ENCODE assay signal across 13 cellular contexts in the genomic region with DNA sequence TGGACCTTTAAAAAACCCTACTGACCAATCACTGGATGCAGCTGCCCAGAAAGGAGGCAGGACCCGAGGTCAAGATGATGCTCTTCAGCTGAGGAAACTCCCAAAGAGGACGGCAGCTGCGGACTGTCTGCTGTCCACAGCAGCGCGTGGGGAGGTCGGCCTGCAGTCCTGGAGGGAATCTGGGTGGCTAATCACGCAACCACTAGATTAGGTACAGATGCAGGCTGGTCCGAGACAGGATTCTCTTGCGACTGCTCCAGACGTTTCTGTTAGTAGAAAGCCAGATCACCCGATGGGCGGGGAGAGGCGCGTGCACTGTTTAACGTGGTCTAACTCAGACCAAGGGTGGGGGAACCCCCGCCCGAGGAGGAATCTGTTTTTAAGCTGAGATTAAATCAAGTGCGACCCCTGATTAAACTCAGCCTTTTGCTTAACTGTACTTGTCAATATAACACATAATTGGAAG. TPM values are rescaled to one million over a fixed set of nuclear protein-coding genes. Genes with fewer than 3 reads are reported as not detected.
DNase-seq lines count a peak whose midpoint lies in the region; ATAC-seq and TF ChIP-seq lines count a peak whose summit lies in the region.
"Had no signal": no experiment of that assay in that cellular context is flagged by ENCODE, and none has a peak within 500 bp of the region (broad histone marks: within the 10 kb centered on the region; RNA-seq: fewer than 3 reads in every experiment).

No MANE protein-coding gene starts in this region.

- peaks cover 7 to 22% of the 10 kb centered on the region in 2 donors for H3K27me3 Mint-ChIP-seq in CD8-positive, alpha-beta memory T cell
- H3K27me3 Mint-ChIP-seq in MCF 10A (ENCODE audit: insufficient read depth, unreplicated experiment) = peaks cover 23% of the 10 kb centered on the region

- BruUV-seq in MCF 10A (replicated peaks; lab: Mats Ljungman, UMichigan) = no TSS peak

- no peaks in the 10 kb centered on the region for H3K9me3 ChIP-seq in right atrium auricular region
- peaks cover 17% of the 10 kb centered on the region for H3K9me3 ChIP-seq in adipocyte (ENCODE audit: control insufficient read depth, low read length)
- no peaks in the 10 kb centered on the region for H3K9me3 ChIP-seq in hepatocyte (ENCODE audit: low read depth)
- no peaks in the 10 kb centered on the region for H3K9me3 ChIP-seq in vagina
- H3K9me3 ChIP-seq in CD8-positive, alpha-beta memory T cell (ENCODE audit: low read length) = no peaks in the 10 kb centered on the region

- H3K36me3 Mint-ChIP-seq in CD8-positive, alpha-beta memory T cell = no peaks in the 10 kb centered on the region
- H3K36me3 Mint-ChIP-seq in MCF 10A (ENCODE audit: insufficient read depth, unreplicated experiment) = no peaks in the 10 kb centered on the region

- H3K4me1 Mint-ChIP-seq in CD8-positive, alpha-beta memory T cell = peaks cover 11 to 15% (median 14%) of the 10 kb centered on the region in 3 donors
- H3K4me1 Mint-ChIP-seq in MCF 10A (ENCODE audit: insufficient read depth, unreplicated experiment) = no peaks in the 10 kb centered on the region

- intact Hi-C loops in Right ventricle myocardium inferior (cut with DNase I) = loop anchor here (2.0 to 5.0 kb wide), 2 partner anchors 267 to 564 kb away; a partner anchor contains a TSS
- intact Hi-C loops in vagina (cut with DNase I) = loop anchor here (10.0 kb wide), 1 partner anchor 207 kb away; no protein-coding TSS in a partner anchor
- intact Hi-C loops in MCF 10A (cut with micrococcal nuclease) = no loop called here

- no peak overlapping the region for H3K27ac ChIP-seq in right atrium auricular region
- peak overlapping the region; percentile 13 for H3K27ac ChIP-seq in hepatocyte
- peak overlapping the region; percentile 2 for H3K27ac ChIP-seq in vagina
- H3K27ac ChIP-seq in CD8-positive, alpha-beta memory T cell (ENCODE audit: low read depth, low read length) = no peak overlapping the region
- H3K27ac ChIP-seq: C4-2B had no signal

- H3K9me3 Mint-ChIP-seq in CD8-positive, alpha-beta memory T cell = no peaks in the 10 kb centered on the region
- no peaks in the 10 kb centered on the region for H3K9me3 Mint-ChIP-seq in MCF 10A (ENCODE audit: unreplicated experiment)
- H3K9me3 Mint-ChIP-seq: dendritic cell treated with granulocyte-macrophage colony-stimulating factor and Interleukin-4, amounts not matched to agents 40 ng/mL and 50 ng/mL, for 4 days had no signal

- H3K27ac Mint-ChIP-seq in CD8-positive, alpha-beta memory T cell = no peak overlapping the region
- H3K27ac Mint-ChIP-seq in MCF 10A (ENCODE audit: low read depth, unreplicated experiment) = no peak overlapping the region
- H3K27ac Mint-ChIP-seq: dendritic cell treated with granulocyte-macrophage colony-stimulating factor and Interleukin-4, amounts not matched to agents 40 ng/mL and 50 ng/mL, for 4 days had no signal

- no peak for DNase-seq in Right ventricle myocardium inferior (ENCODE audit: missing footprints)
- DNase-seq in right atrium auricular region (ENCODE audit: low spot score) = no peak
- peak; percentile 77 for DNase-seq in adipocyte (ENCODE audit: low read depth)
- DNase-seq in hepatocyte (ENCODE audit: low spot score) = peak; percentile 64
- no peak for DNase-seq in vagina (ENCODE audit: extremely low spot score in 2 of 2)
- no peak for DNase-seq in CD8-positive, alpha-beta memory T cell
- DNase-seq in MCF 10A (ENCODE audit: unreplicated experiment) = no peak
- DNase-seq: activated CD4-positive, alpha-beta T cell treated with anti-CD3 and anti-CD28 coated beads, Interleukin-2, amount 50 U/mL, for 48 hours; NCI-H187; T-helper 2 cell had no signal

- H3K27me3 ChIP-seq in right atrium auricular region (no peaks in the 10 kb centered on the region), adipocyte (replicated peaks; ENCODE audit: control insufficient read depth, insufficient read depth, low read length) (peaks cover 17% of the 10 kb centered on the region), hepatocyte (no peaks in the 10 kb centered on the region), vagina (no peaks in the 10 kb centered on the region)
- no peaks in the 10 kb centered on the region for H3K27me3 ChIP-seq in CD8-positive, alpha-beta memory T cell (ENCODE audit: insufficient read depth, low read length, poor library complexity, severe bottlenecking)

- no peaks in the 10 kb centered on the region for H3K79me2 ChIP-seq in hepatocyte

- H3K4me3 ChIP-seq in right atrium auricular region = peak overlapping the region in 1 of 2 donors; percentile 16
- peak overlapping the region; percentile 55 for H3K4me3 ChIP-seq in adipocyte (ENCODE audit: low read length)
- H3K4me3 ChIP-seq in hepatocyte = no peak overlapping the region
- no peak overlapping the region for H3K4me3 ChIP-seq in vagina
- no peak overlapping the region for H3K4me3 ChIP-seq in CD8-positive, alpha-beta memory T cell (ENCODE audit: low read length)

- no peak overlapping the region for H2AFZ ChIP-seq in hepatocyte

- TF ChIP-seq CTCF in right atrium auricular region (IDR thresholded peaks at IDR 0.05) (no peak), hepatocyte (IDR thresholded peaks at IDR 0.05; ENCODE audit: poor library complexity) (no peak), vagina (IDR thresholded peaks at IDR 0.05) (no peak), MCF 10A (IDR thresholded peaks at IDR 0.05; ENCODE audit: unreplicated experiment) (no peak)

- H4K20me1 ChIP-seq in hepatocyte (ENCODE audit: insufficient read depth, poor library complexity, severe bottlenecking) = no peaks in the 10 kb centered on the region

- H3K4me1 ChIP-seq in right atrium auricular region (peaks cover 0 to 12% of the 10 kb centered on the region in 2 donors), adipocyte (ENCODE audit: control insufficient read depth, insufficient read depth, low read length) (peaks cover 5% of the 10 kb centered on the region), hepatocyte (ENCODE audit: insufficient read depth) (peaks cover 5% of the 10 kb centered on the region), vagina (peaks cover 3% of the 10 kb centered on the region)
- H3K4me1 ChIP-seq in CD8-positive, alpha-beta memory T cell (ENCODE audit: insufficient read depth, low read length) = peaks cover 17% of the 10 kb centered on the region

- H3K4me3 Mint-ChIP-seq in CD8-positive, alpha-beta memory T cell = no peak overlapping the region
- H3K4me3 Mint-ChIP-seq in MCF 10A (ENCODE audit: unreplicated experiment) = no peak overlapping the region
- H3K4me3 Mint-ChIP-seq: dendritic cell treated with granulocyte-macrophage colony-stimulating factor and Interleukin-4, amounts not matched to agents 40 ng/mL and 50 ng/mL, for 4 days had no signal

- WGBS in hepatocyte (ENCODE audit: low lambda C conversion rate, missing lambda C conversion rate) = 44% methylated on average over 18 of the region's 18 CpGs

- TF ChIP-seq POLR2A in vagina (IDR thresholded peaks at IDR 0.05) = no peak

- H3K9ac ChIP-seq in adipocyte (ENCODE audit: low read length) = peak overlapping the region; percentile 33

- ATAC-seq in Right ventricle myocardium inferior (peak; percentile 17), HG03457 (IDR thresholded peaks at IDR 0.05; ENCODE audit: unreplicated experiment) (no peak)

- H3K4me2 ChIP-seq in hepatocyte = peak overlapping the region; percentile 45

- POLR2A ChIA-PET in CD8-positive, alpha-beta memory T cell (lab: Charles Lee) = no interaction called here
- POLR2A ChIA-PET in MCF 10A (lab: Yijun Ruan, JAX) = interaction anchor here (2.2 kb wide), 1 partner anchor 52 kb away, joined by 7 read pairs; no protein-coding TSS in a partner anchor

- H3K36me3 ChIP-seq in right atrium auricular region (no peaks in the 10 kb centered on the region), adipocyte (ENCODE audit: control insufficient read depth, insufficient read depth, low read length, severe bottlenecking) (no peaks in the 10 kb centered on the region), hepatocyte (replicated peaks; ENCODE audit: insufficient read depth, low read depth) (no peaks in the 10 kb centered on the region), vagina (no peaks in the 10 kb centered on the region)
- no peaks in the 10 kb centered on the region for H3K36me3 ChIP-seq in CD8-positive, alpha-beta memory T cell (ENCODE audit: insufficient read depth, low read length)

- CTCF ChIA-PET in CD8-positive, alpha-beta memory T cell (lab: Charles Lee) = interaction anchor here (1.1 to 4.1 kb wide), 11 partner anchors 8 to 335 kb away, joined by 3 to 27 read pairs (median 17); a partner anchor contains a TSS
- CTCF ChIA-PET in MCF 10A (lab: Yijun Ruan, JAX) = interaction anchor here (0.6 to 6.2 kb wide), 19 partner anchors 18 to 568 kb away, joined by 3 to 117 read pairs (median 9); a partner anchor contains a TSS

- no peaks in the 10 kb centered on the region for H3K9me2 ChIP-seq in hepatocyte (replicated peaks; ENCODE audit: insufficient read depth)

RNA-seq across cellular contexts. Expression of a gene that starts 8.8 kb away (rescaled TPM):
- total RNA-seq in Right ventricle myocardium inferior (not detected), right atrium auricular region (not detected), hepatocyte (not detected in 2 replicates), vagina (not detected), MCF 10A (2022) (not detected in 2 replicates)
- 0.44 TPM in 1 of 2 replicates, not detected in the other for polyA plus RNA-seq in hepatocyte
- total RNA-seq in CD8-positive, alpha-beta memory T cell = not detected
- not detected for polyA plus RNA-seq in CD8-positive, alpha-beta memory T cell

RNA-seq across cellular contexts. Expression of a gene that starts 20.6 kb away (rescaled TPM):
- total RNA-seq in Right ventricle myocardium inferior = not detected
- not detected for total RNA-seq in right atrium auricular region
- not detected in 2 replicates for total RNA-seq in hepatocyte
- 0.21 and 0.26 TPM in 2 replicates for polyA plus RNA-seq in hepatocyte
- total RNA-seq in vagina = not detected
- total RNA-seq in CD8-positive, alpha-beta memory T cell = not detected
- not detected for polyA plus RNA-seq in CD8-positive, alpha-beta memory T cell
- total RNA-seq in MCF 10A (2022) = not detected in 2 replicates

RNA-seq across cellular contexts. Expression of a gene that starts 49.8 kb away (rescaled TPM):
- total RNA-seq in Right ventricle myocardium inferior = 5.8 TPM
- total RNA-seq in right atrium auricular region = 1 to 10 TPM; 8.6 to 8.8 TPM
- total RNA-seq in hepatocyte = 14.4 and 18.0 TPM in 2 replicates
- 5.0 and 9.4 TPM in 2 replicates for polyA plus RNA-seq in hepatocyte
- 11.3 TPM for total RNA-seq in vagina
- 10 to 100 TPM; 13.8 to 17.4 TPM for total RNA-seq in CD8-positive, alpha-beta memory T cell
- polyA plus RNA-seq in CD8-positive, alpha-beta memory T cell = 17.2 TPM
- 11.5 and 14.0 TPM in 2 replicates for total RNA-seq in MCF 10A (2022)

RNA-seq across cellular contexts. Expression of a gene that starts 53.3 kb away (rescaled TPM):
- total RNA-seq in Right ventricle myocardium inferior = 76.7 TPM
- total RNA-seq in right atrium auricular region = 10 to 100 TPM; 58.0 to 88.2 TPM
- 73.2 and 77.3 TPM in 2 replicates for total RNA-seq in hepatocyte
- 112 and 124 TPM in 2 replicates for polyA plus RNA-seq in hepatocyte
- 39.5 TPM for total RNA-seq in vagina
- total RNA-seq in CD8-positive, alpha-beta memory T cell = under 1 TPM; 0.88 to 0.95 TPM
- polyA plus RNA-seq in CD8-positive, alpha-beta memory T cell = not detected
- 58.6 and 68.1 TPM in 2 replicates for total RNA-seq in MCF 10A (2022)

Comparison
In these comparisons a context has a peak if more than half of its experiments do, and no peak if none do; other contexts are left out.
1. DNase-seq: peak in adipocyte (single experiment) and hepatocyte (single experiment); none in Right ventricle myocardium inferior (single experiment), right atrium auricular region (single experiment), vagina (0 of 2), CD8-positive, alpha-beta memory T cell (0 of 5) and MCF 10A (single experiment).
2. H3K27ac ChIP-seq: peak in hepatocyte (single experiment) and vagina (single experiment); none in right atrium auricular region (0 of 2) and CD8-positive, alpha-beta memory T cell (single experiment).